20 cellular contexts compared by ENCODE assay signal in genomic region chr2:140348826-140349225, GRCh38.
DNase-seq lines count a peak whose midpoint lies in the region; ATAC-seq and TF ChIP-seq lines count a peak whose summit lies in the region.
"Had no signal": no experiment of that assay in that cellular context is flagged by ENCODE, and none has a peak within 500 bp of the region (broad histone marks: within the 10 kb centered on the region; RNA-seq: fewer than 3 reads in every experiment).

No MANE protein-coding gene starts in this region.

- H2BK20ac ChIP-seq in H9 (ENCODE audit: low read depth, low read length, poor library complexity, severe bottlenecking) = no peak overlapping the region

- no peak overlapping the region for H2AFZ ChIP-seq in H9 (ENCODE audit: low read length)
- H2AFZ ChIP-seq: GM23248 had no signal

- H3K27me3 Mint-ChIP-seq in H9 (ENCODE audit: low read depth) = no peaks in the 10 kb centered on the region
- H3K27me3 Mint-ChIP-seq: CD4-positive, alpha-beta T cell had no signal

- H3K4me1 ChIP-seq in H9 (ENCODE audit: insufficient read depth, low read length) = peaks cover 2% of the 10 kb centered on the region; the same call in 1 of the 2 replicates
- H3K4me1 ChIP-seq: BLaER1 treated with 17β-estradiol and CSF1 and Interleukin-3, amounts not matched to agents 10 nM and 100 nM had no signal

- no peaks in the 10 kb centered on the region for H3K9me3 Mint-ChIP-seq in H9

- H3K14ac ChIP-seq in H9 (ENCODE audit: insufficient read depth, low read length) = no peak overlapping the region

- TF ChIP-seq CTCF in H9 (conservative IDR thresholded peaks at IDR 0.05) = no peak

- H2BK5ac ChIP-seq in H9 (ENCODE audit: insufficient read length, low read length) = no peak overlapping the region

- peak overlapping the region in 1 of 3 experiments; percentile 65; a peak in 1 of 7 replicates for H3K27ac Mint-ChIP-seq in H9
- H3K27ac Mint-ChIP-seq: CD4-positive, alpha-beta T cell had no signal

- H3K56ac ChIP-seq in H9 (ENCODE audit: insufficient read length, low read depth, low read length) = no peak overlapping the region

- H3K79me1 ChIP-seq in H9 (ENCODE audit: insufficient read depth, low read depth, low read length, poor library complexity, severe bottlenecking) = no peaks in the 10 kb centered on the region

- H3K23ac ChIP-seq in H9 (ENCODE audit: insufficient read length, low read depth, low read length) = no peak overlapping the region

- peak overlapping the region in 1 of 2 experiments; percentile 22; a peak in 1 of 5 replicates for H3K4me3 Mint-ChIP-seq in H9
- H3K4me3 Mint-ChIP-seq: CD4-positive, alpha-beta T cell had no signal

- H4K8ac ChIP-seq in H9 (replicated peaks; ENCODE audit: insufficient read length, low read depth, low read length) = no peak overlapping the region

- no peak overlapping the region for H3T11ph ChIP-seq in H9 (ENCODE audit: low read length)

- no peak overlapping the region for H2BK120ac ChIP-seq in H9 (ENCODE audit: low read depth, low read length, poor library complexity, severe bottlenecking)

- DNase-seq in H9 (peak; percentile 34), astrocyte of the hippocampus (ENCODE audit: low read depth, low spot score) (peak; percentile 48), iPS DF 19.7 (ENCODE audit: low read depth, low spot score) (peak; percentile 25), renal cortical epithelial cell (ENCODE audit: low read depth) (peak; percentile 3), NCI-H2081 treated with DMSO at 0.1 percent for 48 hours (lab: John Stamatoyannopoulos, UW) (no peak), NCI-H226 (no peak)
- DNase-seq: AML-193; CD4-positive, alpha-beta T cell; GM23248; NCI-H1105; NCI-H1436 treated with DMSO at 0.1 percent for 48 hours; NCI-H187 treated with DMSO at 0.1 percent for 48 hours; NCI-H2107; NCI-H446; NCI-H526; Right ventricle myocardium superior; RPMI8226 had no signal

- peaks cover 11 to 13% of the 10 kb centered on the region in 2 experiments for H3K4me1 Mint-ChIP-seq in H9

- no peak overlapping the region for H3K9ac ChIP-seq in H9 (ENCODE audit: extremely low read depth, insufficient read length, low read length)
- H3K9ac ChIP-seq: BLaER1 treated with 17β-estradiol and CSF1 and Interleukin-3, amounts not matched to agents 10 nM and 100 nM; GM23248 had no signal

- no peak overlapping the region for H3K4me2 ChIP-seq in H9 (ENCODE audit: insufficient read depth, insufficient read length, low read length)
- H3K4me2 ChIP-seq: BLaER1 treated with 17β-estradiol and CSF1 and Interleukin-3, amounts not matched to agents 10 nM and 100 nM had no signal

- no CpG with 5 or more reads among the region's 4 CpGs for WGBS in H9 (ENCODE audit: extremely low coverage, insufficient read length, low lambda C conversion rate)

- no peak overlapping the region for H2AK5ac ChIP-seq in H9 (ENCODE audit: insufficient read length, low read length)

- no peaks in the 10 kb centered on the region for H4K20me1 ChIP-seq in H9 (ENCODE audit: control insufficient read depth, insufficient read depth, insufficient read length)
- H4K20me1 ChIP-seq: BLaER1 treated with 17β-estradiol and CSF1 and Interleukin-3, amounts not matched to agents 10 nM and 100 nM had no signal

- H3K23me2 ChIP-seq in H9 (ENCODE audit: insufficient read length, low read depth, low read length, poor library complexity, severe bottlenecking) = no peaks in the 10 kb centered on the region

- no peak overlapping the region for H4K5ac ChIP-seq in H9 (ENCODE audit: insufficient read length, low read depth, low read length)

- no peak overlapping the region for H3K4ac ChIP-seq in H9 (ENCODE audit: low read depth, low read length)

- H3K27ac ChIP-seq in H9 (ENCODE audit: insufficient read length, low read depth, low read length) = no peak overlapping the region
- H3K27ac ChIP-seq: BLaER1 treated with 17β-estradiol and CSF1 and Interleukin-3, amounts not matched to agents 10 nM and 100 nM; GM23248 had no signal

- no peak overlapping the region for H4K91ac ChIP-seq in H9 (ENCODE audit: insufficient read length, low read depth, low read length)

- H3K27me3 ChIP-seq in H9 (ENCODE audit: insufficient read depth, low read length) = no peaks in the 10 kb centered on the region
- H3K27me3 ChIP-seq: BLaER1 treated with 17β-estradiol and CSF1 and Interleukin-3, amounts not matched to agents 10 nM and 100 nM had no signal

- no peak overlapping the region for H2BK12ac ChIP-seq in H9 (ENCODE audit: insufficient read length, low read depth, low read length)

- no peak overlapping the region for H2BK15ac ChIP-seq in H9 (ENCODE audit: low read depth, low read length)

- no peak for ATAC-seq in GM21390 (IDR thresholded peaks at IDR 0.05; ENCODE audit: unreplicated experiment)
- ATAC-seq: K562 had no signal

- no peak overlapping the region for H3K18ac ChIP-seq in H9 (ENCODE audit: insufficient read length, low read depth, low read length)

- H3K9me3 ChIP-seq in H9 (ENCODE audit: control insufficient read depth, low read depth, low read length) = no peaks in the 10 kb centered on the region
- H3K9me3 ChIP-seq: BLaER1 treated with 17β-estradiol and CSF1 and Interleukin-3, amounts not matched to agents 10 nM and 100 nM had no signal

- H3K36me3 Mint-ChIP-seq in H9 (ENCODE audit: insufficient read depth in 1 of 3, low read depth in 3 of 3) = no peaks in the 10 kb centered on the region

- no peaks in the 10 kb centered on the region for H3K79me2 ChIP-seq in H9 (ENCODE audit: insufficient read depth, low read length)

Comparison
In these comparisons a context has a peak if more than half of its experiments do, and no peak if none do; other contexts are left out.
1. DNase-seq: peak in H9 (single experiment), astrocyte of the hippocampus (single experiment), iPS DF 19.7 (single experiment) and renal cortical epithelial cell (single experiment); none in NCI-H2081 treated with DMSO at 0.1 percent for 48 hours (single experiment) and NCI-H226 (single experiment).